1 cellular context compared by ENCODE assay signal in genomic region chr1:64131155-64131554, GRCh38.
TF ChIP-seq lines count a peak whose summit lies in the region.

No MANE protein-coding gene starts in this region.

TF ChIP-seq in GM23338, 12 proteins besides CTCF, POLR2A, EP300 and RAD21 (continued from another document):
- TF ChIP-seq, protein P1, sequence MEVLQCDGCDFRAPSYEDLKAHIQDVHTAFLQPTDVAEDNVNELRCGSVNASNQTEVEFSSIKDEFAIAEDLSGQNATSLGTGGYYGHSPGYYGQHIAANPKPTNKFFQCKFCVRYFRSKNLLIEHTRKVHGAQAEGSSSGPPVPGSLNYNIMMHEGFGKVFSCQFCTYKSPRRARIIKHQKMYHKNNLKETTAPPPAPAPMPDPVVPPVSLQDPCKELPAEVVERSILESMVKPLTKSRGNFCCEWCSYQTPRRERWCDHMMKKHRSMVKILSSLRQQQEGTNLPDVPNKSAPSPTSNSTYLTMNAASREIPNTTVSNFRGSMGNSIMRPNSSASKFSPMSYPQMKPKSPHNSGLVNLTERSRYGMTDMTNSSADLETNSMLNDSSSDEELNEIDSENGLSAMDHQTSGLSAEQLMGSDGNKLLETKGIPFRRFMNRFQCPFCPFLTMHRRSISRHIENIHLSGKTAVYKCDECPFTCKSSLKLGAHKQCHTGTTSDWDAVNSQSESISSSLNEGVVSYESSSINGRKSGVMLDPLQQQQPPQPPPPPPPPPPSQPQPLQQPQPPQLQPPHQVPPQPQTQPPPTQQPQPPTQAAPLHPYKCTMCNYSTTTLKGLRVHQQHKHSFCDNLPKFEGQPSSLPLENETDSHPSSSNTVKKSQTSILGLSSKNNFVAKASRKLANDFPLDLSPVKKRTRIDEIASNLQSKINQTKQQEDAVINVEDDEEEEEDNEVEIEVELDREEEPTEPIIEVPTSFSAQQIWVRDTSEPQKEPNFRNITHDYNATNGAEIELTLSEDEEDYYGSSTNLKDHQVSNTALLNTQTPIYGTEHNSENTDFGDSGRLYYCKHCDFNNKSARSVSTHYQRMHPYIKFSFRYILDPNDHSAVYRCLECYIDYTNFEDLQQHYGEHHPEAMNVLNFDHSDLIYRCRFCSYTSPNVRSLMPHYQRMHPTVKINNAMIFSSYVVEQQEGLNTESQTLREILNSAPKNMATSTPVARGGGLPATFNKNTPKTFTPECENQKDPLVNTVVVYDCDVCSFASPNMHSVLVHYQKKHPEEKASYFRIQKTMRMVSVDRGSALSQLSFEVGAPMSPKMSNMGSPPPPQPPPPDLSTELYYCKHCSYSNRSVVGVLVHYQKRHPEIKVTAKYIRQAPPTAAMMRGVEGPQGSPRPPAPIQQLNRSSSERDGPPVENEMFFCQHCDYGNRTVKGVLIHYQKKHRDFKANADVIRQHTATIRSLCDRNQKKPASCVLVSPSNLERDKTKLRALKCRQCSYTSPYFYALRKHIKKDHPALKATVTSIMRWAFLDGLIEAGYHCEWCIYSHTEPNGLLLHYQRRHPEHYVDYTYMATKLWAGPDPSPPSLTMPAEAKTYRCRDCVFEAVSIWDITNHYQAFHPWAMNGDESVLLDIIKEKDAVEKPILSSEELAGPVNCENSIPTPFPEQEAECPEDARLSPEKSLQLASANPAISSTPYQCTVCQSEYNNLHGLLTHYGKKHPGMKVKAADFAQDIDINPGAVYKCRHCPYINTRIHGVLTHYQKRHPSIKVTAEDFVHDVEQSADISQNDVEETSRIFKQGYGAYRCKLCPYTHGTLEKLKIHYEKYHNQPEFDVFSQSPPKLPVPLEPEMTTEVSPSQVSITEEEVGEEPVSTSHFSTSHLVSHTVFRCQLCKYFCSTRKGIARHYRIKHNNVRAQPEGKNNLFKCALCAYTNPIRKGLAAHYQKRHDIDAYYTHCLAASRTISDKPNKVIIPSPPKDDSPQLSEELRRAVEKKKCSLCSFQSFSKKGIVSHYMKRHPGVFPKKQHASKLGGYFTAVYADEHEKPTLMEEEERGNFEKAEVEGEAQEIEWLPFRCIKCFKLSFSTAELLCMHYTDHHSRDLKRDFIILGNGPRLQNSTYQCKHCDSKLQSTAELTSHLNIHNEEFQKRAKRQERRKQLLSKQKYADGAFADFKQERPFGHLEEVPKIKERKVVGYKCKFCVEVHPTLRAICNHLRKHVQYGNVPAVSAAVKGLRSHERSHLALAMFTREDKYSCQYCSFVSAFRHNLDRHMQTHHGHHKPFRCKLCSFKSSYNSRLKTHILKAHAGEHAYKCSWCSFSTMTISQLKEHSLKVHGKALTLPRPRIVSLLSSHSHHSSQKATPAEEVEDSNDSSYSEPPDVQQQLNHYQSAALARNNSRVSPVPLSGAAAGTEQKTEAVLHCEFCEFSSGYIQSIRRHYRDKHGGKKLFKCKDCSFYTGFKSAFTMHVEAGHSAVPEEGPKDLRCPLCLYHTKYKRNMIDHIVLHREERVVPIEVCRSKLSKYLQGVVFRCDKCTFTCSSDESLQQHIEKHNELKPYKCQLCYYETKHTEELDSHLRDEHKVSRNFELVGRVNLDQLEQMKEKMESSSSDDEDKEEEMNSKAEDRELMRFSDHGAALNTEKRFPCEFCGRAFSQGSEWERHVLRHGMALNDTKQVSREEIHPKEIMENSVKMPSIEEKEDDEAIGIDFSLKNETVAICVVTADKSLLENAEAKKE (CRISPR knock-in tag; IDR thresholded peaks at IDR 0.05): no peak
- TF ChIP-seq JUNB (IDR thresholded peaks at IDR 0.05; ENCODE audit: unreplicated experiment): no peak
- no peak for TF ChIP-seq REST (IDR thresholded peaks at IDR 0.05; ENCODE audit: unreplicated experiment)
- TF ChIP-seq, protein P2, sequence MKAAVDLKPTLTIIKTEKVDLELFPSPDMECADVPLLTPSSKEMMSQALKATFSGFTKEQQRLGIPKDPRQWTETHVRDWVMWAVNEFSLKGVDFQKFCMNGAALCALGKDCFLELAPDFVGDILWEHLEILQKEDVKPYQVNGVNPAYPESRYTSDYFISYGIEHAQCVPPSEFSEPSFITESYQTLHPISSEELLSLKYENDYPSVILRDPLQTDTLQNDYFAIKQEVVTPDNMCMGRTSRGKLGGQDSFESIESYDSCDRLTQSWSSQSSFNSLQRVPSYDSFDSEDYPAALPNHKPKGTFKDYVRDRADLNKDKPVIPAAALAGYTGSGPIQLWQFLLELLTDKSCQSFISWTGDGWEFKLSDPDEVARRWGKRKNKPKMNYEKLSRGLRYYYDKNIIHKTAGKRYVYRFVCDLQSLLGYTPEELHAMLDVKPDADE (IDR thresholded peaks at IDR 0.05): no peak
- no peak for TF ChIP-seq CREB1 (CRISPR knock-in tag; IDR thresholded peaks at IDR 0.05; ENCODE audit: low read depth)
- no peak for TF ChIP-seq NANOG (IDR thresholded peaks at IDR 0.05; ENCODE audit: borderline replicate concordance)
- TF ChIP-seq POLR2AphosphoS5 (IDR thresholded peaks at IDR 0.05; ENCODE audit: low read depth): no peak
- TF ChIP-seq EZH2 (IDR thresholded peaks at IDR 0.05; ENCODE audit: low read depth, unreplicated experiment): no peak
